In genomic region chr10:126041804-126042231, GRCh38 we compare ENCODE assay signal across 7 cellular contexts.
DNase-seq lines count a peak whose midpoint lies in the region; ATAC-seq and TF ChIP-seq lines count a peak whose summit lies in the region.

No MANE protein-coding gene starts in this region.

- no peaks in the 10 kb centered on the region for H4K20me1 ChIP-seq in OCI-LY3 (ENCODE audit: insufficient read depth, low read length)

- 0 to 1% methylated on average over 1 to 12 of the region's 12 CpGs for WGBS in thyroid gland, 2 donors

- peak overlapping the region; percentile 70 for H3K4me3 ChIP-seq in OCI-LY3 (ENCODE audit: low read length)
- H3K4me3 ChIP-seq in thyroid gland (replicated peaks in 1 of 3): no peak overlapping the region

- peak overlapping the region; percentile 95 for H3K9ac ChIP-seq in OCI-LY3 (ENCODE audit: low read length)

- H3K9me3 ChIP-seq in OCI-LY3 (ENCODE audit: insufficient read depth, low read length) (no peaks in the 10 kb centered on the region), thyroid gland (no peaks in the 10 kb centered on the region)

- H3K79me2 ChIP-seq in OCI-LY3 (ENCODE audit: low read length): no peaks in the 10 kb centered on the region

- H3K4me1 ChIP-seq in OCI-LY3 (ENCODE audit: low read length): peaks cover 68% of the 10 kb centered on the region
- H3K4me1 ChIP-seq in thyroid gland: peaks cover 9 to 15% of the 10 kb centered on the region in 2 donors

- H2AFZ ChIP-seq in OCI-LY3 (ENCODE audit: low read depth, low read length): no peak overlapping the region

- peak in 1 of 2 donors; percentile 23 for TF ChIP-seq POLR2A in thyroid gland (IDR thresholded peaks at IDR 0.05)

- ATAC-seq in GM18520 (IDR thresholded peaks at IDR 0.05; ENCODE audit: unreplicated experiment) (peak; percentile 99), HG02798 (IDR thresholded peaks at IDR 0.05; ENCODE audit: poor library complexity, unreplicated experiment) (peak; percentile 99)

- H3K4me2 ChIP-seq in OCI-LY3 (ENCODE audit: low read length): peak overlapping the region; percentile 77

- intact Hi-C loops in head of caudate nucleus (cut with DNase I): no loop called here
- intact Hi-C loops in posterior vena cava (cut with DNase I): no loop called here
- intact Hi-C loops in thyroid gland (cut with DNase I): no loop called here

- H3K36me3 ChIP-seq in OCI-LY3 (replicated peaks; ENCODE audit: low read depth, low read length) (peaks cover 7% of the 10 kb centered on the region), thyroid gland (no peaks in the 10 kb centered on the region)

- DNase-seq in activated T-helper 9 cell treated with anti-CD3 and anti-CD28 coated beads, Interleukin-2, amount 50 U/mL, for 16 hours (ENCODE audit: low read depth): peak; percentile 17
- DNase-seq in head of caudate nucleus: peak; percentile 31 to 83 (median 64)
- DNase-seq in posterior vena cava (ENCODE audit: low spot score): peak; percentile 96
- peak; percentile 95 to 96 for DNase-seq in thyroid gland

- peak overlapping the region; percentile 100 for H3K27ac ChIP-seq in OCI-LY3 (ENCODE audit: low read length)
- H3K27ac ChIP-seq in thyroid gland: peak overlapping the region in 2 of 3 donors; percentile 33 to 41

- H3K27me3 ChIP-seq in OCI-LY3 (ENCODE audit: low read depth, low read length) (no peaks in the 10 kb centered on the region), thyroid gland (no peaks in the 10 kb centered on the region)

- TF ChIP-seq CTCF in OCI-LY3 (IDR thresholded peaks at IDR 0.05; ENCODE audit: low read depth, low read length) (no peak), thyroid gland (IDR thresholded peaks at IDR 0.05) (no peak)

Comparison
In these comparisons a context has a peak if more than half of its experiments do, and no peak if none do; other contexts are left out.
1. DNase-seq: peak in every context shown above with its lines; median percentile 96 in posterior vena cava; 96 in thyroid gland; 64 in head of caudate nucleus; 17 in activated T-helper 9 cell treated with anti-CD3 and anti-CD28 coated beads, Interleukin-2, amount 50 U/mL, for 16 hours.